ENCODE assay signal across 20 cellular contexts in the genomic region with DNA sequence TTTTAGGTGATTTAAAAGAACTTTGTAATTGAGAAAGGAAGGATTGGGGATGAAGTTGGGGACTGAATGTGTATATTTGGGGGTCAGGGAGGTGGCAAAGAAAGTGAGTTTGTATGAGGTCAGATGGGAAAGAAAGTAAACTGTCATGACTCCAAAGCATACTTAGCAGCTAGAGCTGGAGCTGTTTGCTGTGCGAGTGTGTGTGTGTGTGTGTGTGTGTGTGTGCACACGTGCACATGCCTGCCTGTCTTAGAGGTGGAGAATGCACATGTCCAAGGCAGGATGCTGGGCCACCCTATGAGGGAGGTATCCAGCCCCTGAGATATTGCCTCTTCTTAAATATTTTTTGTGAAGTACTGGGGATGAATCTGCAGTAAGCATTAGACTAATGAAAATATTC. TPM values are rescaled to one million over a fixed set of nuclear protein-coding genes. Genes with fewer than 3 reads are reported as not detected.
DNase-seq lines count a peak whose midpoint lies in the region; ATAC-seq, FAIRE-seq and TF ChIP-seq lines count a peak whose summit lies in the region.
"Had no signal": no experiment of that assay in that cellular context is flagged by ENCODE, and none has a peak within 500 bp of the region (broad histone marks: within the 10 kb centered on the region; RNA-seq: fewer than 3 reads in every experiment).

No MANE protein-coding gene starts in this region.

- no peak overlapping the region for H3K4me3 Mint-ChIP-seq in nephron progenitor cell
- H3K4me3 Mint-ChIP-seq in activated CD8-positive, alpha-beta T cell treated with anti-CD3 and anti-CD28 coated beads, Interleukin-2, amount 10 ng/mL, durations not matched to agents 7 days and 5 days, result no peak overlapping the region
- H3K4me3 Mint-ChIP-seq: activated CD4-positive, alpha-beta T cell treated with anti-CD3 and anti-CD28 coated beads, Interleukin-2, amount 10 ng/mL, durations not matched to agents 7 days and 5 days; CD4-positive, alpha-beta T cell; immature natural killer cell; natural killer cell; stimulated activated naive CD8-positive, alpha-beta T cell treated with anti-CD3 and anti-CD28 coated beads, Interleukin-15, Interleukin-2, amounts not matched to agents 100 ng/mL and 50 ng/mL, for 24 hours had no signal

- H2AK5ac ChIP-seq in H1 (ENCODE audit: low read depth, low read length), result no peak overlapping the region

- H3K4me3 ChIP-seq in ACC112 (ENCODE audit: low read depth, low read length) (no peak overlapping the region), H1 (ENCODE audit: extremely low read depth in 1 of 4, insufficient read depth in 2 of 4, low read depth in 3 of 4, low read length in 4 of 4) (no peak overlapping the region)
- H3K4me3 ChIP-seq: coronary artery had no signal

- H3K23ac ChIP-seq in H1 (ENCODE audit: insufficient read length), result no peak overlapping the region

- no peak for FAIRE-seq in H1 (lab: Jason Lieb, UNC)

- 80% methylated on average over 2 of the region's 2 CpGs; no CpG with 5 or more reads in 1 of the 2 experiments for WGBS in H1 (ENCODE audit: extremely low coverage in 1 of 2, insufficient coverage in 1 of 2, insufficient read length in 1 of 2, insufficient replicate concordance in 2 of 2, low coverage in 1 of 2, low lambda C conversion rate in 2 of 2, missing lambda C conversion rate in 1 of 2), 2 experiments

- H3K4me1 Mint-ChIP-seq in nephron progenitor cell, result peaks cover 90% of the 10 kb centered on the region
- no peaks in the 10 kb centered on the region for H3K4me1 Mint-ChIP-seq in activated CD8-positive, alpha-beta T cell treated with anti-CD3 and anti-CD28 coated beads, Interleukin-2, amount 10 ng/mL, durations not matched to agents 7 days and 5 days (ENCODE audit: low read depth)
- H3K4me1 Mint-ChIP-seq: activated CD4-positive, alpha-beta T cell treated with anti-CD3 and anti-CD28 coated beads, Interleukin-2, amount 10 ng/mL, durations not matched to agents 7 days and 5 days; immature natural killer cell; natural killer cell had no signal

- no peak for ATAC-seq in GM19455 (IDR thresholded peaks at IDR 0.05; ENCODE audit: unreplicated experiment)
- no peak for ATAC-seq in activated CD8-positive, alpha-beta T cell treated with anti-CD3 and anti-CD28 coated beads, Interleukin-2, amount 10 ng/mL, durations not matched to agents 7 days and 5 days
- no peak for ATAC-seq in sciatic nerve
- ATAC-seq: natural killer cell had no signal

- H4K91ac ChIP-seq in H1 (replicated peaks; ENCODE audit: insufficient read length, low read length), result peak overlapping the region; percentile 48

- no peak overlapping the region for H3K14ac ChIP-seq in H1 (ENCODE audit: insufficient read length)

- H3K36me3 Mint-ChIP-seq in nephron progenitor cell (ENCODE audit: low read depth), result peaks cover 73% of the 10 kb centered on the region
- H3K36me3 Mint-ChIP-seq in activated CD8-positive, alpha-beta T cell treated with anti-CD3 and anti-CD28 coated beads, Interleukin-2, amount 10 ng/mL, durations not matched to agents 7 days and 5 days (ENCODE audit: low read depth), result no peaks in the 10 kb centered on the region
- H3K36me3 Mint-ChIP-seq: immature natural killer cell, natural killer cell had no signal

- H3K56ac ChIP-seq in H1 (replicated peaks; ENCODE audit: insufficient read length, low read depth, low read length), result no peak overlapping the region

- POLR2A ChIA-PET in H1 (lab: Charles Lee; ENCODE audit: partially characterized antibody), result interaction anchor here (0.6 kb wide), 1 partner anchor 1373 kb away, joined by 3 read pairs; the partner anchor contains the start of gene PHLDB2
- POLR2A ChIA-PET in activated CD8-positive, alpha-beta T cell treated with anti-CD3 and anti-CD28 coated beads, Interleukin-2, amount 10 ng/mL, durations not matched to agents 7 days and 5 days (lab: Charles Lee), result interaction anchor here (0.6 kb wide), 1 partner anchor 16 kb away, joined by 3 read pairs; no protein-coding TSS in a partner anchor

- H3K4ac ChIP-seq in H1 (replicated peaks; ENCODE audit: insufficient read length, low read depth, low read length), result no peak overlapping the region

- H3K9me3 ChIP-seq in H1 (ENCODE audit: insufficient read depth in 2 of 2, low read depth in 1 of 2, low read length in 1 of 2), result no peaks in the 10 kb centered on the region

- TF ChIP-seq POLR2A in H1 (IDR thresholded peaks at IDR 0.05; ENCODE audit: control extremely low read depth in 1 of 2, low read depth in 2 of 2, low read length in 2 of 2), result no peak

- H3K27me3 Mint-ChIP-seq in nephron progenitor cell (ENCODE audit: low read depth, poor library complexity), result no peaks in the 10 kb centered on the region
- H3K27me3 Mint-ChIP-seq in activated CD8-positive, alpha-beta T cell treated with anti-CD3 and anti-CD28 coated beads, Interleukin-2, amount 10 ng/mL, durations not matched to agents 7 days and 5 days (ENCODE audit: low read depth), result peaks cover 25% of the 10 kb centered on the region
- H3K27me3 Mint-ChIP-seq: activated CD4-positive, alpha-beta T cell treated with anti-CD3 and anti-CD28 coated beads, Interleukin-2, amount 10 ng/mL, durations not matched to agents 7 days and 5 days; CD4-positive, alpha-beta T cell; stimulated activated naive CD8-positive, alpha-beta T cell treated with anti-CD3 and anti-CD28 coated beads, Interleukin-15, Interleukin-2, amounts not matched to agents 100 ng/mL and 50 ng/mL, for 24 hours had no signal

- no peak overlapping the region for H2BK15ac ChIP-seq in H1 (ENCODE audit: low read length)

- no peak overlapping the region for H2BK20ac ChIP-seq in H1 (ENCODE audit: low read length)

- no peaks in the 10 kb centered on the region for H3K27me3 ChIP-seq in ACC112 (ENCODE audit: insufficient read depth, low read length)
- no peaks in the 10 kb centered on the region for H3K27me3 ChIP-seq in H1 (replicated peaks in 1 of 4; ENCODE audit: control insufficient read depth in 3 of 4, extremely low read depth in 1 of 4, insufficient read depth in 3 of 4, low read length in 3 of 4)

- H3K79me2 ChIP-seq in ACC112 (ENCODE audit: control insufficient read depth, insufficient read depth, low read length, unreplicated experiment) (no peaks in the 10 kb centered on the region), H1 (ENCODE audit: control insufficient read depth in 1 of 2, insufficient read depth in 2 of 2, low read length in 2 of 2) (no peaks in the 10 kb centered on the region)

- no peak overlapping the region for H2BK120ac ChIP-seq in H1 (replicated peaks; ENCODE audit: low read depth, low read length)

- no peak overlapping the region for H3K9ac ChIP-seq in H1 (replicated peaks in 1 of 4; ENCODE audit: extremely low read depth in 1 of 4, low read depth in 3 of 4, low read length in 3 of 4)

- H2BK12ac ChIP-seq in H1 (ENCODE audit: low read depth, low read length), result no peak overlapping the region

- H2AFZ ChIP-seq in ACC112 (ENCODE audit: low read length, unreplicated experiment), result no peak overlapping the region
- H2AFZ ChIP-seq in H1 (ENCODE audit: low read length), result no peak overlapping the region

- H3K27ac ChIP-seq in ACC112 (ENCODE audit: low read depth, low read length) (peak overlapping the region; percentile 87), H1 (ENCODE audit: low read depth, low read length) (no peak overlapping the region)

- H2BK5ac ChIP-seq in H1 (ENCODE audit: low read depth, low read length), result no peak overlapping the region

- peak overlapping the region; percentile 94 for H3K27ac Mint-ChIP-seq in nephron progenitor cell
- H3K27ac Mint-ChIP-seq in activated CD8-positive, alpha-beta T cell treated with anti-CD3 and anti-CD28 coated beads, Interleukin-2, amount 10 ng/mL, durations not matched to agents 7 days and 5 days, result no peak overlapping the region
- H3K27ac Mint-ChIP-seq: activated CD4-positive, alpha-beta T cell treated with anti-CD3 and anti-CD28 coated beads, Interleukin-2, amount 10 ng/mL, durations not matched to agents 7 days and 5 days; CD4-positive, alpha-beta T cell; immature natural killer cell; natural killer cell; stimulated activated naive CD8-positive, alpha-beta T cell treated with anti-CD3 and anti-CD28 coated beads, Interleukin-15, Interleukin-2, amounts not matched to agents 100 ng/mL and 50 ng/mL, for 24 hours had no signal

- no peaks in the 10 kb centered on the region for H3K79me1 ChIP-seq in H1 (ENCODE audit: low read depth, low read length)

- H4K5ac ChIP-seq in H1 (ENCODE audit: insufficient read length, low read depth, low read length), result no peak overlapping the region

- TF ChIP-seq CTCF in H1 (IDR thresholded peaks at IDR 0.05; ENCODE audit: control extremely low read depth in 1 of 3, insufficient read depth in 1 of 3, low read depth in 1 of 3, low read length in 3 of 3) (no peak), nephron progenitor cell (IDR thresholded peaks at IDR 0.05) (no peak)

- H3K4me2 ChIP-seq in H1 (ENCODE audit: insufficient read depth in 1 of 2, low read depth in 2 of 2, low read length in 2 of 2), result no peak overlapping the region

- H3K36me3 ChIP-seq in ACC112 (ENCODE audit: insufficient read depth, low read length) (no peaks in the 10 kb centered on the region), H1 (ENCODE audit: control insufficient read depth in 2 of 4, insufficient read depth in 4 of 4, low read length in 3 of 4) (no peaks in the 10 kb centered on the region)

- intact Hi-C loops in sciatic nerve (cut with DNase I), result no loop called here

- no peaks in the 10 kb centered on the region for H3K23me2 ChIP-seq in H1 (ENCODE audit: low read depth, low read length)

- TF ChIP-seq RAD21 in H1 (IDR thresholded peaks at IDR 0.05 in 1 of 2, conservative IDR thresholded peaks at IDR 0.05 in 1 of 2; ENCODE audit: low read depth in 2 of 2, low read length in 2 of 2), result no peak

- DNase-seq in LHCN-M2 (ENCODE audit: low read depth) (peak; percentile 34), H1 (ENCODE audit: low read depth in 1 of 2, low spot score in 2 of 2) (no peak), nephron progenitor cell (no peak), iPS-NIHi11 (ENCODE audit: low spot score) (no peak), sciatic nerve (ENCODE audit: low spot score) (no peak)
- DNase-seq in activated CD8-positive, alpha-beta T cell treated with anti-CD3 and anti-CD28 coated beads, Interleukin-2, amount 10 ng/mL, durations not matched to agents 7 days and 5 days, result no peak
- DNase-seq: activated CD4-positive, alpha-beta T cell treated with anti-CD3 and anti-CD28 coated beads, Interleukin-2, amount 10 ng/mL, durations not matched to agents 7 days and 5 days; activated naive CD4-positive, alpha-beta T cell treated with Interleukin-2 at 50 U/mL for 16 hours; CD4-positive, alpha-beta T cell; DND-41; immature natural killer cell; natural killer cell; NCI-H524 treated with DMSO at 0.1 percent for 48 hours; OCI-M1 had no signal

- no peaks in the 10 kb centered on the region for H3K9me3 Mint-ChIP-seq in nephron progenitor cell
- no peaks in the 10 kb centered on the region for H3K9me3 Mint-ChIP-seq in activated CD8-positive, alpha-beta T cell treated with anti-CD3 and anti-CD28 coated beads, Interleukin-2, amount 10 ng/mL, durations not matched to agents 7 days and 5 days (ENCODE audit: insufficient read depth)
- H3K9me3 Mint-ChIP-seq: activated CD4-positive, alpha-beta T cell treated with anti-CD3 and anti-CD28 coated beads, Interleukin-2, amount 10 ng/mL, durations not matched to agents 7 days and 5 days; CD4-positive, alpha-beta T cell; immature natural killer cell; natural killer cell; stimulated activated naive CD8-positive, alpha-beta T cell treated with anti-CD3 and anti-CD28 coated beads, Interleukin-15, Interleukin-2, amounts not matched to agents 100 ng/mL and 50 ng/mL, for 24 hours had no signal

- H3K18ac ChIP-seq in H1 (ENCODE audit: extremely low read depth, low read length), result no peak overlapping the region

- H4K20me1 ChIP-seq in H1 (replicated peaks in 1 of 2; ENCODE audit: control insufficient read depth in 1 of 2, insufficient read depth in 2 of 2, low read length in 2 of 2), result no peaks in the 10 kb centered on the region

- CTCF ChIA-PET in H1 (lab: Charles Lee; ENCODE audit: partially characterized antibody), result interaction anchor here (0.7 to 2.9 kb wide), 6 partner anchors 15 to 146 kb away, joined by 3 to 15 read pairs (median 4); partner anchors contain the start of gene BOC
- CTCF ChIA-PET in activated CD8-positive, alpha-beta T cell treated with anti-CD3 and anti-CD28 coated beads, Interleukin-2, amount 10 ng/mL, durations not matched to agents 7 days and 5 days (lab: Charles Lee), result no interaction called here

- TF ChIP-seq EP300 in H1 (IDR thresholded peaks at IDR 0.05; ENCODE audit: borderline replicate concordance in 1 of 2, low read depth in 2 of 2, low read length in 2 of 2), result no peak

- peaks cover 28% of the 10 kb centered on the region for H3K4me1 ChIP-seq in ACC112 (ENCODE audit: control insufficient read depth, insufficient read depth, low read length, unreplicated experiment)
- peaks cover 3 to 14% (median 10%) of the 10 kb centered on the region in 4 experiments; a peak in 6 of 7 replicates for H3K4me1 ChIP-seq in H1 (replicated peaks in 1 of 4; ENCODE audit: control insufficient read depth in 3 of 4, insufficient read depth in 4 of 4, low read length in 3 of 4)

- H4K8ac ChIP-seq in H1 (ENCODE audit: extremely low read depth, insufficient read depth, low read length), result no peak overlapping the region

RNA-seq across cellular contexts. Expression of gene BOC, which starts 21.0 kb away (rescaled TPM):
- 2.4 and 3.7 TPM in 2 replicates for total RNA-seq in LHCN-M2 (2014; rRNA removed)
- polyA plus RNA-seq in LHCN-M2 (2012), result 1.9 TPM
- 6.0 and 6.9 TPM in 2 replicates for total RNA-seq in H1 (2021; fragmentation: NEBNext Ultra II Directional; extraction: Animal tissue kit (Norgen Biotek cat#: 25700))
- polyA plus RNA-seq in H1 (2011; rRNA removed), result 9.3 and 10.6 TPM in 2 replicates
- 10.6 TPM for polyA plus RNA-seq in H1 (2011; cell fraction: cytosol; rRNA removed)
- 25.7 TPM for polyA plus RNA-seq in H1 (2011; cell fraction: nucleus; rRNA removed)
- 6.0 to 8.6 TPM (median 8.3 TPM) in 4 replicates for polyA plus RNA-seq in H1 (2012, experiment 1 of 2)
- 6.4 TPM for polyA plus RNA-seq in H1 (2012, experiment 2 of 2)
- 5.4 TPM for polyA plus RNA-seq in H1 (2013, experiment 1 of 2)
- polyA plus RNA-seq in H1 (2013, experiment 2 of 2), result 4.9 TPM
- 14.2 and 17.4 TPM in 2 replicates for polyA minus RNA-seq in H1 (2011; rRNA and poly(A)+ RNA removed)
- polyA minus RNA-seq in H1 (2011; cell fraction: cytosol; rRNA and poly(A)+ RNA removed), result 5.9 TPM
- 29.7 TPM for polyA minus RNA-seq in H1 (2011; cell fraction: nucleus; rRNA and poly(A)+ RNA removed)
- total RNA-seq in activated CD8-positive, alpha-beta T cell treated with anti-CD3 and anti-CD28 coated beads, Interleukin-2, amount 10 ng/mL, durations not matched to agents 7 days and 5 days, result not detected
- total RNA-seq in sciatic nerve, result 114 TPM
- total RNA-seq: activated CD4-positive, alpha-beta T cell treated with anti-CD3 and anti-CD28 coated beads, Interleukin-2, amount 10 ng/mL, durations not matched to agents 7 days and 5 days; CD4-positive, alpha-beta T cell; endothelial cell of umbilical vein; lung microvascular endothelial cell had no signal
- polyA plus RNA-seq: immature natural killer cell had no signal

Comparison
In these comparisons a context has a peak if more than half of its experiments do, and no peak if none do; other contexts are left out.
1. RNA of gene BOC, which starts 21.0 kb away (total RNA-seq): 114 TPM in sciatic nerve (single experiment); 6.0 to 6.9 TPM in H1, 2.4 to 3.7 TPM in LHCN-M2 and not detected in activated CD8-positive, alpha-beta T cell treated with anti-CD3 and anti-CD28 coated beads, Interleukin-2, amount 10 ng/mL, durations not matched to agents 7 days and 5 days; every median in the first group is over 10 times any median in the second.